ENCODE assay signal across 18 cellular contexts in genomic region chr2:128516938-128517337, GRCh38.
DNase-seq lines count a peak whose midpoint lies in the region; ATAC-seq and TF ChIP-seq lines count a peak whose summit lies in the region.
"Had no signal": no experiment of that assay in that cellular context is flagged by ENCODE, and none has a peak within 500 bp of the region (broad histone marks: within the 10 kb centered on the region; RNA-seq: fewer than 3 reads in every experiment).

No MANE protein-coding gene starts in this region.

- no peaks in the 10 kb centered on the region for H3K36me3 Mint-ChIP-seq in dendritic cell treated with granulocyte-macrophage colony-stimulating factor and Interleukin-4, amounts not matched to agents 40 ng/mL and 50 ng/mL, for 4 days (ENCODE audit: low read depth)
- H3K36me3 Mint-ChIP-seq in CD4-positive, alpha-beta memory T cell: no peaks in the 10 kb centered on the region
- H3K36me3 Mint-ChIP-seq: CD4-positive, CD25-positive, alpha-beta regulatory T cell; CD8-positive, alpha-beta memory T cell had no signal

- no peak overlapping the region for H3K4me3 Mint-ChIP-seq in dendritic cell treated with granulocyte-macrophage colony-stimulating factor and Interleukin-4, amounts not matched to agents 40 ng/mL and 50 ng/mL, for 4 days
- H3K4me3 Mint-ChIP-seq in CD4-positive, alpha-beta memory T cell: no peak overlapping the region
- H3K4me3 Mint-ChIP-seq: B cell; CD8-positive, alpha-beta memory T cell had no signal

- POLR2A ChIA-PET in CD4-positive, alpha-beta memory T cell (lab: Charles Lee; ENCODE audit: partially characterized antibody): no interaction called here

- H3K27me3 ChIP-seq in neuronal stem cell (ENCODE audit: control insufficient read depth in 3 of 3, insufficient read depth in 3 of 3, low read depth in 1 of 3, low read length in 3 of 3) (no peaks in the 10 kb centered on the region), ascending aorta (no peaks in the 10 kb centered on the region)
- H3K27me3 ChIP-seq in CD4-positive, alpha-beta memory T cell (ENCODE audit: insufficient read depth, low read length): no peaks in the 10 kb centered on the region
- H3K27me3 ChIP-seq: BLaER1 had no signal

- TF ChIP-seq CTCF in ascending aorta (IDR thresholded peaks at IDR 0.05): no peak

- H2BK12ac ChIP-seq in neuronal stem cell (ENCODE audit: low read length): no peak overlapping the region

- H3K18ac ChIP-seq in neuronal stem cell (ENCODE audit: low read length): peak overlapping the region; percentile 89

- ATAC-seq in HG02610 (IDR thresholded peaks at IDR 0.05; ENCODE audit: unreplicated experiment): no peak

- no peak overlapping the region for H3K14ac ChIP-seq in neuronal stem cell (ENCODE audit: low read length)

- H3K9me3 ChIP-seq in neuronal stem cell (replicated peaks in 1 of 2; ENCODE audit: control insufficient read depth in 2 of 2, insufficient read depth in 1 of 2, low read depth in 1 of 2, low read length in 2 of 2) (no peaks in the 10 kb centered on the region), ascending aorta (no peaks in the 10 kb centered on the region)
- no peaks in the 10 kb centered on the region for H3K9me3 ChIP-seq in CD4-positive, alpha-beta memory T cell (ENCODE audit: control insufficient read depth in 1 of 2, low read length in 2 of 2)
- H3K9me3 ChIP-seq: BLaER1, HAP-1 had no signal

- H3K36me3 ChIP-seq in neuronal stem cell (replicated peaks in 1 of 2; ENCODE audit: control insufficient read depth in 2 of 2, insufficient read depth in 2 of 2, low read length in 2 of 2): no peaks in the 10 kb centered on the region
- H3K36me3 ChIP-seq in ascending aorta: no peaks in the 10 kb centered on the region
- H3K36me3 ChIP-seq in CD4-positive, alpha-beta memory T cell (ENCODE audit: insufficient read depth, low read length): no peaks in the 10 kb centered on the region
- H3K36me3 ChIP-seq: HAP-1 had no signal

- H4K8ac ChIP-seq in neuronal stem cell (ENCODE audit: low read depth, low read length): no peak overlapping the region

- intact Hi-C loops in dendritic cell treated with granulocyte-macrophage colony-stimulating factor and Interleukin-4, amounts not matched to agents 40 ng/mL and 50 ng/mL, for 4 days (cut with micrococcal nuclease): no loop called here
- intact Hi-C loops in ascending aorta (cut with DNase I): no loop called here
- intact Hi-C loops in CD4-positive, alpha-beta memory T cell (cut with micrococcal nuclease): no loop called here

- H3K9ac ChIP-seq in neuronal stem cell (ENCODE audit: low read depth, low read length, poor library complexity): no peak overlapping the region
- H3K9ac ChIP-seq: BLaER1 had no signal

- DNase-seq in activated effector memory CD4-positive, alpha-beta T cell treated with anti-CD3 and anti-CD28 coated beads, Interleukin-2, amount 50 U/mL, for 16 hours: peak; percentile 5
- DNase-seq in activated effector memory CD4-positive, alpha-beta T cell treated with Interleukin-2 at 50 U/mL for 16 hours: no peak
- DNase-seq in neuronal stem cell (ENCODE audit: low spot score) (no peak), ascending aorta (ENCODE audit: low spot score in 2 of 2) (no peak)
- no peak for DNase-seq in CD4-positive, alpha-beta memory T cell
- DNase-seq: CD4-positive, CD25-positive, alpha-beta regulatory T cell; CD8-positive, alpha-beta memory T cell; DMS 273 treated with DMSO at 0.1 percent for 48 hours; DMS79; GF-D8; GOT3 had no signal

- no peak overlapping the region for H3K4me2 ChIP-seq in neuronal stem cell (ENCODE audit: insufficient read depth, low read length, poor library complexity, severe bottlenecking)
- H3K4me2 ChIP-seq: BLaER1 had no signal

- H3K27me3 Mint-ChIP-seq in dendritic cell treated with granulocyte-macrophage colony-stimulating factor and Interleukin-4, amounts not matched to agents 40 ng/mL and 50 ng/mL, for 4 days: peaks cover 2% of the 10 kb centered on the region
- peaks cover 4% of the 10 kb centered on the region in 2 donors for H3K27me3 Mint-ChIP-seq in CD4-positive, alpha-beta memory T cell
- H3K27me3 Mint-ChIP-seq: B cell had no signal

- H3K79me1 ChIP-seq in neuronal stem cell (ENCODE audit: low read depth, low read length): no peaks in the 10 kb centered on the region

- WGBS in neuronal stem cell (ENCODE audit: extremely low coverage in 2 of 2, insufficient read length in 2 of 2, insufficient replicate concordance in 1 of 2), 2 donors: no CpG with 5 or more reads among the region's 7 CpGs

- H3K9me3 Mint-ChIP-seq in dendritic cell treated with granulocyte-macrophage colony-stimulating factor and Interleukin-4, amounts not matched to agents 40 ng/mL and 50 ng/mL, for 4 days: no peaks in the 10 kb centered on the region
- H3K9me3 Mint-ChIP-seq in CD4-positive, alpha-beta memory T cell: no peaks in the 10 kb centered on the region
- H3K9me3 Mint-ChIP-seq: CD4-positive, CD25-positive, alpha-beta regulatory T cell; CD8-positive, alpha-beta memory T cell had no signal

- H2AK5ac ChIP-seq in neuronal stem cell (ENCODE audit: low read depth, low read length): no peak overlapping the region

- H3K4me3 ChIP-seq in neuronal stem cell (ENCODE audit: low read length in 2 of 2): no peak overlapping the region
- H3K4me3 ChIP-seq in ascending aorta: no peak overlapping the region
- H3K4me3 ChIP-seq in CD4-positive, alpha-beta memory T cell (ENCODE audit: low read length in 2 of 2): no peak overlapping the region
- H3K4me3 ChIP-seq: BLaER1, HAP-1 had no signal

- H3K27ac ChIP-seq in neuronal stem cell (replicated peaks; ENCODE audit: low read length) (no peak overlapping the region), ascending aorta (no peak overlapping the region)
- H3K27ac ChIP-seq in CD4-positive, alpha-beta memory T cell (ENCODE audit: low read depth, low read length): no peak overlapping the region
- H3K27ac ChIP-seq: 22Rv1, BLaER1, C4-2B had no signal

- no peak overlapping the region for H2BK120ac ChIP-seq in neuronal stem cell (ENCODE audit: low read depth, low read length)

- H2AFZ ChIP-seq in neuronal stem cell (ENCODE audit: low read length): no peak overlapping the region

- no peak overlapping the region for H4K91ac ChIP-seq in neuronal stem cell (ENCODE audit: low read depth, low read length, poor library complexity)

- H3K4ac ChIP-seq in neuronal stem cell (ENCODE audit: low read length): no peak overlapping the region

- peaks cover 70% of the 10 kb centered on the region for H3K4me1 Mint-ChIP-seq in dendritic cell treated with granulocyte-macrophage colony-stimulating factor and Interleukin-4, amounts not matched to agents 40 ng/mL and 50 ng/mL, for 4 days (ENCODE audit: low read depth)
- no peaks in the 10 kb centered on the region for H3K4me1 Mint-ChIP-seq in CD4-positive, alpha-beta memory T cell
- H3K4me1 Mint-ChIP-seq: CD4-positive, CD25-positive, alpha-beta regulatory T cell; CD8-positive, alpha-beta memory T cell had no signal

- H3K27ac Mint-ChIP-seq in dendritic cell treated with granulocyte-macrophage colony-stimulating factor and Interleukin-4, amounts not matched to agents 40 ng/mL and 50 ng/mL, for 4 days: peak overlapping the region; percentile 57
- H3K27ac Mint-ChIP-seq in CD4-positive, alpha-beta memory T cell: peak overlapping the region in 1 of 7 donors; percentile 26
- H3K27ac Mint-ChIP-seq: B cell; CD8-positive, alpha-beta memory T cell had no signal

- H2BK15ac ChIP-seq in neuronal stem cell (ENCODE audit: low read length): no peak overlapping the region

- CTCF ChIA-PET in CD4-positive, alpha-beta memory T cell (lab: Charles Lee; ENCODE audit: partially characterized antibody): no interaction called here

- H3K23ac ChIP-seq in neuronal stem cell (ENCODE audit: low read depth, low read length, poor library complexity): no peak overlapping the region

- H3K4me1 ChIP-seq in neuronal stem cell (ENCODE audit: control insufficient read depth in 2 of 2, insufficient read depth in 1 of 2, low read depth in 1 of 2, low read length in 2 of 2) (peaks cover under 1 to 4% of the 10 kb centered on the region in 2 donors), ascending aorta (no peaks in the 10 kb centered on the region)
- no peaks in the 10 kb centered on the region for H3K4me1 ChIP-seq in CD4-positive, alpha-beta memory T cell (ENCODE audit: insufficient read depth, low read length)
- H3K4me1 ChIP-seq: HAP-1 had no signal

- H2BK5ac ChIP-seq in neuronal stem cell (ENCODE audit: low read length): no peak overlapping the region
